ENCODE assay signal across 18 cellular contexts in genomic region chr13:40057228-40057627, GRCh38.
DNase-seq lines count a peak whose midpoint lies in the region; ATAC-seq and TF ChIP-seq lines count a peak whose summit lies in the region.
"Had no signal": no experiment of that assay in that cellular context is flagged by ENCODE, and none has a peak within 500 bp of the region (broad histone marks: within the 10 kb centered on the region; RNA-seq: fewer than 3 reads in every experiment).

No MANE protein-coding gene starts in this region.

- H3K27ac Mint-ChIP-seq in activated CD4-positive, alpha-beta memory T cell treated with anti-CD3 and anti-CD28 coated beads for 36 hours: no peak overlapping the region
- H3K27ac Mint-ChIP-seq: CD8-positive, alpha-beta T cell; HFFc6 had no signal

- no peaks in the 10 kb centered on the region for H3K36me3 Mint-ChIP-seq in activated CD4-positive, alpha-beta memory T cell treated with anti-CD3 and anti-CD28 coated beads for 36 hours
- H3K36me3 Mint-ChIP-seq: CD8-positive, alpha-beta T cell had no signal

- H3K4me1 Mint-ChIP-seq in activated CD4-positive, alpha-beta memory T cell treated with anti-CD3 and anti-CD28 coated beads for 36 hours (ENCODE audit: low read depth): peaks cover 27% of the 10 kb centered on the region

- POLR2A ChIA-PET in activated CD4-positive, alpha-beta memory T cell treated with anti-CD3 and anti-CD28 coated beads for 36 hours (lab: Charles Lee): no interaction called here

- H3K4me3 ChIP-seq in epithelial cell of esophagus (ENCODE audit: low read length): no peak overlapping the region
- H3K4me3 ChIP-seq: BLaER1, HAP-1 had no signal

- peaks cover 5% of the 10 kb centered on the region for H3K9me3 Mint-ChIP-seq in activated CD4-positive, alpha-beta memory T cell treated with anti-CD3 and anti-CD28 coated beads for 36 hours
- H3K9me3 Mint-ChIP-seq: HFFc6 had no signal

- H3K4me3 Mint-ChIP-seq in activated CD4-positive, alpha-beta memory T cell treated with anti-CD3 and anti-CD28 coated beads for 36 hours: no peak overlapping the region
- H3K4me3 Mint-ChIP-seq: B cell; CD4-positive, CD25-positive, alpha-beta regulatory T cell; CD8-positive, alpha-beta T cell; HFFc6 had no signal

- CTCF ChIA-PET in activated CD4-positive, alpha-beta memory T cell treated with anti-CD3 and anti-CD28 coated beads for 36 hours (lab: Charles Lee): interaction anchor here (1.8 kb wide), 1 partner anchor 12 kb away, joined by 7 read pairs; no protein-coding TSS in a partner anchor

- ATAC-seq in GM21360 (IDR thresholded peaks at IDR 0.05; ENCODE audit: unreplicated experiment) (no peak), HG02840 (IDR thresholded peaks at IDR 0.05; ENCODE audit: low FRiP score, unreplicated experiment) (no peak)
- ATAC-seq: CD8-positive, alpha-beta T cell had no signal

- DNase-seq in NCI-H2171 treated with DMSO at 0.1 percent for 48 hours (lab: John Stamatoyannopoulos, UW) (peak; percentile 17), NCI-H2171 (lab: John Stamatoyannopoulos, UW) (no peak), LHCN-M2 (ENCODE audit: low read depth) (peak; percentile 11), epithelial cell of esophagus (ENCODE audit: low read depth) (peak; percentile 56), myocyte (ENCODE audit: low read depth) (peak; percentile 44)
- DNase-seq in activated CD4-positive, alpha-beta memory T cell treated with anti-CD3 and anti-CD28 coated beads for 36 hours: no peak
- DNase-seq: Caco-2; CD4-positive, CD25-positive, alpha-beta regulatory T cell; CD8-positive, alpha-beta T cell; DMS153; DND-41; GOT3; HFFc6 had no signal

- intact Hi-C loops in activated CD4-positive, alpha-beta memory T cell treated with anti-CD3 and anti-CD28 coated beads for 36 hours (cut with micrococcal nuclease): no loop called here

- no peak for TF ChIP-seq CTCF in epithelial cell of esophagus (IDR thresholded peaks at IDR 0.05; ENCODE audit: insufficient read depth, low read depth, low read length, missing control alignments)

- no peaks in the 10 kb centered on the region for H3K27me3 Mint-ChIP-seq in activated CD4-positive, alpha-beta memory T cell treated with anti-CD3 and anti-CD28 coated beads for 36 hours
- H3K27me3 Mint-ChIP-seq: CD4-positive, CD25-positive, alpha-beta regulatory T cell had no signal

Comparison
In these comparisons a context has a peak if more than half of its experiments do, and no peak if none do; other contexts are left out.
1. DNase-seq: peak in NCI-H2171 treated with DMSO at 0.1 percent for 48 hours (single experiment), LHCN-M2 (single experiment), epithelial cell of esophagus (single experiment) and myocyte (single experiment); none in NCI-H2171 (single experiment) and activated CD4-positive, alpha-beta memory T cell treated with anti-CD3 and anti-CD28 coated beads for 36 hours (single experiment).